31 cellular contexts compared by ENCODE assay signal in the genomic region with DNA sequence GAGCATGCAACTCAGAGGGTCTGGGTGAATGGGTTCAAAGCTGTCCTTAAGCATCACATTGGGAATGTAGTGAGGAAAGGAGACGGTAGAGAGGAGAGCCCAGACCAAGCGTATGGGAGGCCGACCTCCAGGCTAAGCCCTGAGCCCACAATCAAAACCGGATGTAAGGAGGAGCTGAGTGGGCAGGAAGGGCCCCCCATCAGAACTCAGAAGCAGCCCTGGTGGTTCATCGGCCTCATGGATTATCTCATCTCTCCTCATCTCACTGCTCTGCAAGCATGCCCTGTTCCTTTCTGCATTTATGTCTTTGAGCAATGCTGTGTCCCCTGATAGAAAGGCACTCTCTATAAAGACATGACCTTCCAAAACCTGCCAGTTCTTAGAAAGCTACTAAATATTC. TPM values are rescaled to one million over a fixed set of nuclear protein-coding genes. Genes with fewer than 3 reads are reported as not detected.
DNase-seq lines count a peak whose midpoint lies in the region; ATAC-seq and TF ChIP-seq lines count a peak whose summit lies in the region.
"Had no signal": no experiment of that assay in that cellular context is flagged by ENCODE, and none has a peak within 500 bp of the region (broad histone marks: within the 10 kb centered on the region; RNA-seq: fewer than 3 reads in every experiment).

No MANE protein-coding gene starts in this region.

- WGBS in suprapubic skin, result 50% methylated on average over 5 of the region's 5 CpGs
- 63% methylated on average over 5 of the region's 5 CpGs for WGBS in SK-N-SH (ENCODE audit: low lambda C conversion rate)

- no peaks in the 10 kb centered on the region for H3K27me3 Mint-ChIP-seq in activated CD4-positive, alpha-beta memory T cell treated with anti-CD3 and anti-CD28 coated beads for 36 hours
- H3K27me3 Mint-ChIP-seq in effector memory CD8-positive, alpha-beta T cell, result no peaks in the 10 kb centered on the region
- H3K27me3 Mint-ChIP-seq in T-cell, result peaks cover 0 to 4% of the 10 kb centered on the region in 2 donors

- TF ChIP-seq POLR2A in suprapubic skin (IDR thresholded peaks at IDR 0.05), result no peak

- no peak for ATAC-seq in activated naive CD4-positive, alpha-beta T cell treated with anti-CD3 and anti-CD28 coated beads, Interleukin-2, amount 50 U/mL, for 72 hours
- no peak for ATAC-seq in effector memory CD8-positive, alpha-beta T cell (replicated peaks)
- ATAC-seq in HG03280 (IDR thresholded peaks at IDR 0.05; ENCODE audit: unreplicated experiment) (no peak), T-cell (replicated peaks in 1 of 4) (no peak)
- ATAC-seq: body of pancreas, GM12878 had no signal

- H3K9ac ChIP-seq in SK-N-SH, result no peak overlapping the region
- H3K9ac ChIP-seq: BLaER1 had no signal

- H3K79me2 ChIP-seq in SK-N-SH (ENCODE audit: insufficient read depth), result no peaks in the 10 kb centered on the region

- H3K4me3 Mint-ChIP-seq in activated CD4-positive, alpha-beta memory T cell treated with anti-CD3 and anti-CD28 coated beads for 36 hours, result no peak overlapping the region
- H3K4me3 Mint-ChIP-seq in effector memory CD8-positive, alpha-beta T cell, result peak overlapping the region; percentile 2 to 46
- no peak overlapping the region for H3K4me3 Mint-ChIP-seq in T-cell
- H3K4me3 Mint-ChIP-seq: naive B cell had no signal

- H2AFZ ChIP-seq in SK-N-SH (ENCODE audit: low read depth), result no peak overlapping the region

- no peaks in the 10 kb centered on the region for H3K9me3 ChIP-seq in suprapubic skin
- no peaks in the 10 kb centered on the region for H3K9me3 ChIP-seq in SK-N-SH
- H3K9me3 ChIP-seq: BLaER1, body of pancreas, SJCRH30, thoracic aorta, vagina had no signal

- H4K20me1 ChIP-seq in SK-N-SH (ENCODE audit: insufficient read depth), result no peaks in the 10 kb centered on the region
- H4K20me1 ChIP-seq: BLaER1 had no signal

- H3K36me3 ChIP-seq in suprapubic skin (no peaks in the 10 kb centered on the region), SK-N-SH (replicated peaks in 1 of 2; ENCODE audit: control insufficient read depth in 1 of 2, insufficient read depth in 2 of 2, low read length in 1 of 2) (no peaks in the 10 kb centered on the region)
- H3K36me3 ChIP-seq: BLaER1, SJCRH30, thoracic aorta, vagina had no signal

- no peaks in the 10 kb centered on the region for H3F3A ChIP-seq in SK-N-SH (replicated peaks; ENCODE audit: insufficient read depth)

- H3K27me3 ChIP-seq in suprapubic skin, result no peaks in the 10 kb centered on the region
- no peaks in the 10 kb centered on the region for H3K27me3 ChIP-seq in SK-N-SH (ENCODE audit: insufficient read depth)
- H3K27me3 ChIP-seq: BLaER1, body of pancreas, SJCRH30, vagina had no signal

- peak overlapping the region; percentile 94 to 99 for H3K27ac Mint-ChIP-seq in activated naive CD4-positive, alpha-beta T cell treated with anti-CD3 and anti-CD28 coated beads, Interleukin-2, amount 50 U/mL, for 72 hours
- H3K27ac Mint-ChIP-seq in activated CD4-positive, alpha-beta memory T cell treated with anti-CD3 and anti-CD28 coated beads for 36 hours, result peak overlapping the region; percentile 99
- H3K27ac Mint-ChIP-seq in effector memory CD8-positive, alpha-beta T cell, result peak overlapping the region; percentile 82 to 87
- no peak overlapping the region for H3K27ac Mint-ChIP-seq in T-cell
- H3K27ac Mint-ChIP-seq: naive B cell had no signal

- TF ChIP-seq EP300 in suprapubic skin (IDR thresholded peaks at IDR 0.05) (no peak), SK-N-SH (IDR thresholded peaks at IDR 0.05; ENCODE audit: borderline replicate concordance in 1 of 2, low read depth in 1 of 2, low read length in 1 of 2) (no peak)

- intact Hi-C loops in activated CD4-positive, alpha-beta memory T cell treated with anti-CD3 and anti-CD28 coated beads for 36 hours (cut with micrococcal nuclease), result no loop called here

- H3K4me3 ChIP-seq in suprapubic skin, result no peak overlapping the region
- H3K4me3 ChIP-seq in SK-N-SH (ENCODE audit: low read depth in 2 of 2, low read length in 1 of 2), result no peak overlapping the region
- H3K4me3 ChIP-seq: BLaER1, body of pancreas, GM12878, SJCRH30, thoracic aorta, vagina had no signal

- H3K9me3 Mint-ChIP-seq in activated naive CD4-positive, alpha-beta T cell treated with anti-CD3 and anti-CD28 coated beads, Interleukin-2, amount 50 U/mL, for 72 hours, result peaks cover 0 to 9% of the 10 kb centered on the region in 2 donors
- H3K9me3 Mint-ChIP-seq in activated CD4-positive, alpha-beta memory T cell treated with anti-CD3 and anti-CD28 coated beads for 36 hours, result no peaks in the 10 kb centered on the region
- no peaks in the 10 kb centered on the region for H3K9me3 Mint-ChIP-seq in effector memory CD8-positive, alpha-beta T cell
- no peaks in the 10 kb centered on the region for H3K9me3 Mint-ChIP-seq in T-cell

- H3K36me3 Mint-ChIP-seq in activated naive CD4-positive, alpha-beta T cell treated with anti-CD3 and anti-CD28 coated beads, Interleukin-2, amount 50 U/mL, for 72 hours, result peaks cover 0 to 13% of the 10 kb centered on the region in 2 donors
- peaks cover 2% of the 10 kb centered on the region for H3K36me3 Mint-ChIP-seq in activated CD4-positive, alpha-beta memory T cell treated with anti-CD3 and anti-CD28 coated beads for 36 hours
- peaks cover 15% of the 10 kb centered on the region for H3K36me3 Mint-ChIP-seq in effector memory CD8-positive, alpha-beta T cell (ENCODE audit: insufficient read depth)
- H3K36me3 Mint-ChIP-seq in T-cell, result no peaks in the 10 kb centered on the region
- H3K36me3 Mint-ChIP-seq: naive B cell had no signal

- POLR2A ChIA-PET in activated CD4-positive, alpha-beta memory T cell treated with anti-CD3 and anti-CD28 coated beads for 36 hours (lab: Charles Lee), result interaction anchor here (0.6 to 5.0 kb wide), 9 partner anchors 10 to 1102 kb away, joined by 3 to 35 read pairs (median 9); partner anchors contain the start of genes GABPB1 and SLC27A2
- POLR2A ChIA-PET in SK-N-SH (lab: Yijun Ruan, JAX) (interaction anchor here (0.7 kb wide), 1 partner anchor 955 kb away, joined by 4 read pairs; no protein-coding TSS in a partner anchor), T-cell (lab: Charles Lee) (no interaction called here)

- CTCF ChIA-PET in activated CD4-positive, alpha-beta memory T cell treated with anti-CD3 and anti-CD28 coated beads for 36 hours (lab: Charles Lee), result interaction anchor here (0.5 to 4.2 kb wide), 4 partner anchors 9 to 78 kb away, joined by 3 to 21 read pairs (median 4); no protein-coding TSS in a partner anchor
- CTCF ChIA-PET in SK-N-SH (lab: Yijun Ruan, JAX) (interaction anchor here (0.7 kb wide), 1 partner anchor 9 kb away, joined by 3 read pairs; no protein-coding TSS in a partner anchor), T-cell (lab: Charles Lee) (interaction anchor here in 1 of 2 donors (0.6 kb wide), 2 partner anchors 43 to 1927 kb away, joined by 5 read pairs; no protein-coding TSS in a partner anchor)

- peaks cover 63% of the 10 kb centered on the region for H3K4me1 Mint-ChIP-seq in activated CD4-positive, alpha-beta memory T cell treated with anti-CD3 and anti-CD28 coated beads for 36 hours (ENCODE audit: low read depth)
- peaks cover 39 to 40% of the 10 kb centered on the region in 2 donors for H3K4me1 Mint-ChIP-seq in effector memory CD8-positive, alpha-beta T cell (ENCODE audit: low read depth in 2 of 2)
- peaks cover 26 to 40% (median 27%) of the 10 kb centered on the region in 3 donors for H3K4me1 Mint-ChIP-seq in T-cell

- TF ChIP-seq CTCF in suprapubic skin (IDR thresholded peaks at IDR 0.05), result no peak
- TF ChIP-seq CTCF in SK-N-SH (IDR thresholded peaks at IDR 0.05), result no peak

- H3K4me1 ChIP-seq in suprapubic skin (peaks cover 17% of the 10 kb centered on the region), SK-N-SH (ENCODE audit: control insufficient read depth in 1 of 2, insufficient read depth in 2 of 2, low read depth in 1 of 2, low read length in 1 of 2) (no peaks in the 10 kb centered on the region)
- H3K4me1 ChIP-seq: body of pancreas, vagina had no signal

- H3K9me2 ChIP-seq in SK-N-SH, result no peaks in the 10 kb centered on the region

- DNase-seq in activated naive CD4-positive, alpha-beta T cell treated with anti-CD3 and anti-CD28 coated beads, Interleukin-2, amount 50 U/mL, for 72 hours (ENCODE audit: low spot score in 2 of 2), result no peak
- DNase-seq in activated naive CD4-positive, alpha-beta T cell treated with anti-CD3 and anti-CD28 coated beads, Interleukin-2, amount 50 U/mL, for 16 hours, result no peak
- peak; percentile 31 for DNase-seq in activated CD4-positive, alpha-beta memory T cell treated with anti-CD3 and anti-CD28 coated beads for 36 hours
- no peak for DNase-seq in effector memory CD8-positive, alpha-beta T cell
- DNase-seq in suprapubic skin (ENCODE audit: low spot score in 2 of 2), result no peak
- no peak for DNase-seq in SK-N-SH
- DNase-seq in T-cell, result no peak
- DNase-seq: activated T-cell treated with anti-CD3 and anti-CD28 coated beads, Interleukin-2, amount 50 U/mL, for 1 hour; body of pancreas; effector CD4-positive, alpha-beta T cell; GOT3; head of caudate nucleus; KG1; naive B cell; NCI-H1694; NCI-H2171; NCI-H524; retina; SJCRH30; small intestine; stimulated activated CD4-positive, alpha-beta T cell treated with anti-CD3 and anti-CD28 coated beads, Interleukin-2, amount 100 ng/mL, for 24 hours had no signal

- H3K27ac ChIP-seq in suprapubic skin (no peak overlapping the region), SK-N-SH (ENCODE audit: low read depth in 2 of 2, low read length in 1 of 2) (no peak overlapping the region)
- H3K27ac ChIP-seq: BLaER1, body of pancreas, SJCRH30, thoracic aorta, vagina, VCaP had no signal

- TF ChIP-seq RAD21 in SK-N-SH (IDR thresholded peaks at IDR 0.05; ENCODE audit: low read length), result no peak

- no peak overlapping the region for H3K4me2 ChIP-seq in SK-N-SH
- H3K4me2 ChIP-seq: BLaER1 had no signal

TF ChIP-seq in SK-N-SH, 30 proteins besides CTCF, POLR2A, EP300 and RAD21:
- no peak for TF ChIP-seq GATA2 (CRISPR knock-in tag; IDR thresholded peaks at IDR 0.05)

RNA-seq across cellular contexts. Expression of gene HDC, which starts 6.2 kb away (rescaled TPM):
- total RNA-seq in activated naive CD4-positive, alpha-beta T cell treated with anti-CD3 and anti-CD28 coated beads, Interleukin-2, amount 50 U/mL, for 72 hours, result 1 to 10 TPM in 1 of 2 donors, under 1 TPM in 1; 0.66 to 4.0 TPM
- under 1 TPM; 0.55 to 0.87 TPM for total RNA-seq in activated CD4-positive, alpha-beta memory T cell treated with anti-CD3 and anti-CD28 coated beads for 36 hours
- under 1 TPM in 2 of 4 donors, not detected in 2; 0.36 to 0.81 TPM for total RNA-seq in suprapubic skin
- polyA plus RNA-seq in SK-N-SH (2012; rRNA removed), result not detected in 2 replicates
- polyA plus RNA-seq in SK-N-SH (2012; cell fraction: cytosol; rRNA removed), result not detected in 2 replicates
- not detected in 2 replicates for polyA plus RNA-seq in SK-N-SH (2012; cell fraction: nucleus; rRNA removed)
- total RNA-seq in T-cell, result 1 to 10 TPM in 2 of 5 donors, under 1 TPM in 2, not detected in 1; 0.26 to 4.3 (median 2.5) TPM
- total RNA-seq: body of pancreas, chondrocyte, epithelial cell of proximal tubule, fibroblast of villous mesenchyme, GM12878, osteoblast, SJCRH30 had no signal
- polyA plus RNA-seq: GM12878 had no signal

Comparison
In these comparisons a context has a peak if more than half of its experiments do, and no peak if none do; other contexts are left out.
1. H3K27ac Mint-ChIP-seq: peak in activated naive CD4-positive, alpha-beta T cell treated with anti-CD3 and anti-CD28 coated beads, Interleukin-2, amount 50 U/mL, for 72 hours (2 of 2), activated CD4-positive, alpha-beta memory T cell treated with anti-CD3 and anti-CD28 coated beads for 36 hours (single experiment) and effector memory CD8-positive, alpha-beta T cell (2 of 2); none in T-cell (0 of 2).
2. H3K4me3 Mint-ChIP-seq: peak in effector memory CD8-positive, alpha-beta T cell (2 of 2); none in activated CD4-positive, alpha-beta memory T cell treated with anti-CD3 and anti-CD28 coated beads for 36 hours (single experiment) and T-cell (0 of 3).
3. POLR2A ChIA-PET loops: an anchor here in activated CD4-positive, alpha-beta memory T cell treated with anti-CD3 and anti-CD28 coated beads for 36 hours (0.6 to 5.0 kb wide) and SK-N-SH (0.7 kb wide); none called in T-cell.